In the genomic region with DNA sequence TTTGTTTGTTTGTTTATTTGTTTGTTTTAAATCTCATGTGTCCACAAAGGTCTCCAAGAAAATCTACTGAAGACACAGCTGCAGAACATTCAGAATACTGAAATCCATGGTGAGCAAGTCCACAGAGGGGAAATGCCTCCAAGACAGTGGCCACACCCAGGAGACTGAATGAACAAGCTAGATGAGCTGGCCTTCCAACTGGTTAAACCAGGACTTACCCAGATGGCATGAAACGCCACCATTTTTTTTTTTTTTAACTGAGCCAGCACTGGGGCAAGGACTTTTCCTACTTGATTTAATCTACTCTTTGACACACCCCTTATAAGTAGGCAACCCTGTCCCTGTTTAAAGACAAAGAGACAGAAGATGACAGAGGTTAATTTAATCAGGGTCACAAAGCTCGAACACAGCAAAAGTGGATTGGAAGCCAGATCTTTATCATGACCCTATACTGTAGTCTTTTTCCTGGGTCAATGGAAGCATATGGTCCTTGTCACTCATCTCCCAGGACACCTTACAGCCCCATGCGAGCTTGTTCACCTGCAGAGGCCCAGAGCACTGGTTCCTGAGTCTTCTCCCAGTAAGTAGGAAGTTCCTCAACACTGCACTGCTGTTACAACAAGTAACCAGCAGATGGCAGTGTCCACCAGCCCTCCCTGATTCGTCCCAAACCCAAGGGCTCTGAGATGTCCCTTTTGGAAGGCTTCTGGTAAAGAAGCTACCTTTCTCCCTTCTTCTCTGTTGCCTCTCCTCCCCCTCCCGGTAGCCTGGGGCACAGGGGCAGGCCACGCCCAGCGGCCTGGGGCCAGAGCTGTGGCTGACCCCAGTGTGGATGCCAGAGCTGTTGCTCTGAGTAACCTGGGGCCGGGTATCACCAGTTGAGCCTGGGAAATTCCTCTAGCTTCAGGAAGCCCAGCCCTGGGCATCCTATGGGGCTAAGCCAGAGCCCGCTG, we compare ENCODE assay signal across 8 cellular contexts. TPM values are rescaled to one million over a fixed set of nuclear protein-coding genes. Genes with fewer than 3 reads are reported as not detected.
A peak's percentile ranks its signal among the peaks of the same experiment; 100 is the strongest.
DNase-seq lines count a peak whose midpoint lies in the region; ATAC-seq, FAIRE-seq and TF ChIP-seq lines count a peak whose summit lies in the region.

No MANE protein-coding gene starts in this region.

- H3K36me3 Mint-ChIP-seq in dendritic cell treated with granulocyte-macrophage colony-stimulating factor and Interleukin-4, amounts not matched to agents 40 ng/mL and 50 ng/mL, for 4 days (ENCODE audit: low read depth), result no peaks in the 10 kb centered on the region

- 15% methylated on average over 9 of the region's 9 CpGs for WGBS in liver

- no peaks in the 10 kb centered on the region for H3K36me3 ChIP-seq in liver (ENCODE audit: control insufficient read depth in 4 of 4, insufficient read depth in 3 of 4, low read depth in 1 of 4, low read length in 3 of 4)

- peak; percentile 98 for TF ChIP-seq CTCF in liver (IDR thresholded peaks at IDR 0.05; ENCODE audit: low read depth, low read length, missing input control)

- H3K27ac Mint-ChIP-seq in dendritic cell treated with granulocyte-macrophage colony-stimulating factor and Interleukin-4, amounts not matched to agents 40 ng/mL and 50 ng/mL, for 4 days, result peak overlapping the region; percentile 52

- no peaks in the 10 kb centered on the region for H3K27me3 ChIP-seq in liver (ENCODE audit: control insufficient read depth in 4 of 4, insufficient read depth in 4 of 4, low read length in 3 of 4)

- H3K4me3 ChIP-seq in liver (ENCODE audit: low read depth in 1 of 3, low read length in 3 of 3), result no peak overlapping the region

- no peak overlapping the region for H3K27ac ChIP-seq in liver (ENCODE audit: low read depth in 1 of 2, low read length in 2 of 2)

- TF ChIP-seq RAD21 in liver (IDR thresholded peaks at IDR 0.05), result peak; percentile 100

- peak; percentile 52 for ATAC-seq in HG03025 (IDR thresholded peaks at IDR 0.05; ENCODE audit: low FRiP score, unreplicated experiment)

- intact Hi-C loops in dendritic cell treated with granulocyte-macrophage colony-stimulating factor and Interleukin-4, amounts not matched to agents 40 ng/mL and 50 ng/mL, for 4 days (cut with micrococcal nuclease), result loop anchor here (1.0 kb wide), 1 partner anchor 302 kb away; no protein-coding TSS in a partner anchor

- H3K4me1 Mint-ChIP-seq in dendritic cell treated with granulocyte-macrophage colony-stimulating factor and Interleukin-4, amounts not matched to agents 40 ng/mL and 50 ng/mL, for 4 days (ENCODE audit: low read depth), result peaks cover 30% of the 10 kb centered on the region

- peak; percentile 88 for FAIRE-seq in GM18507 (lab: Jason Lieb, UNC)

- DNase-seq in AG08396 (ENCODE audit: low spot score), result peak; percentile 85
- DNase-seq in GM18507 (ENCODE audit: extremely low spot score, insufficient read length, low read depth), result peak; percentile 65
- DNase-seq in NCI-H2196 (lab: John Stamatoyannopoulos, UW; ENCODE audit: unreplicated experiment), result peak; percentile 68
- DNase-seq in activated CD4-positive, alpha-beta T cell treated with anti-CD3 and anti-CD28 coated beads for 4 hours, result peak; percentile 53 to 61
- peak; percentile 38 for DNase-seq in stimulated activated CD8-positive, alpha-beta memory T cell treated with anti-CD3 and anti-CD28 coated beads, Interleukin-12 subunit alpha, Interleukin-12 subunit beta, amount 100 ng/mL, for 4 hours (ENCODE audit: low read depth)

- H3K27me3 Mint-ChIP-seq in dendritic cell treated with granulocyte-macrophage colony-stimulating factor and Interleukin-4, amounts not matched to agents 40 ng/mL and 50 ng/mL, for 4 days, result peaks cover 73% of the 10 kb centered on the region

- H3K4me3 Mint-ChIP-seq in dendritic cell treated with granulocyte-macrophage colony-stimulating factor and Interleukin-4, amounts not matched to agents 40 ng/mL and 50 ng/mL, for 4 days, result no peak overlapping the region

- H3K9ac ChIP-seq in liver (ENCODE audit: low read depth in 1 of 2, low read length in 2 of 2), result no peak overlapping the region

- no peaks in the 10 kb centered on the region for H3K9me3 Mint-ChIP-seq in dendritic cell treated with granulocyte-macrophage colony-stimulating factor and Interleukin-4, amounts not matched to agents 40 ng/mL and 50 ng/mL, for 4 days

- H3K9me3 ChIP-seq in liver (ENCODE audit: control insufficient read depth in 4 of 4, low read length in 3 of 4), result no peaks in the 10 kb centered on the region

- H3K4me1 ChIP-seq in liver (ENCODE audit: control insufficient read depth in 4 of 4, insufficient read depth in 4 of 4, low read length in 3 of 4), result peaks cover 1 to 18% (median 9%) of the 10 kb centered on the region in 4 donors

TF ChIP-seq in liver, 16 proteins besides CTCF, POLR2A, EP300 and RAD21:
- TF ChIP-seq, protein P1, sequence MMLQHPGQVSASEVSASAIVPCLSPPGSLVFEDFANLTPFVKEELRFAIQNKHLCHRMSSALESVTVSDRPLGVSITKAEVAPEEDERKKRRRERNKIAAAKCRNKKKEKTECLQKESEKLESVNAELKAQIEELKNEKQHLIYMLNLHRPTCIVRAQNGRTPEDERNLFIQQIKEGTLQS (IDR thresholded peaks at IDR 0.05), result no peak
- TF ChIP-seq JUND (IDR thresholded peaks at IDR 0.05) (no peak), HNF4A (conservative IDR thresholded peaks at IDR 0.05) (peak; percentile 42 to 61), EGR1 (IDR thresholded peaks at IDR 0.05; ENCODE audit: low read depth in 2 of 2) (no peak), RXRA (IDR thresholded peaks at IDR 0.05) (peak in 1 of 2 donors; percentile 37), HNF4G (IDR thresholded peaks at IDR 0.05) (no peak), FOXA2 (IDR thresholded peaks at IDR 0.05) (no peak), FOXA1 (IDR thresholded peaks at IDR 0.05) (no peak), NR2F2 (IDR thresholded peaks at IDR 0.05) (no peak), SP1 (IDR thresholded peaks at IDR 0.05) (no peak), GABPA (IDR thresholded peaks at IDR 0.05 in 1 of 2, conservative IDR thresholded peaks at IDR 0.05 in 1 of 2) (no peak), YY1 (IDR thresholded peaks at IDR 0.05) (no peak), TAF1 (conservative IDR thresholded peaks at IDR 0.05) (no peak)
- TF ChIP-seq, protein P2, sequence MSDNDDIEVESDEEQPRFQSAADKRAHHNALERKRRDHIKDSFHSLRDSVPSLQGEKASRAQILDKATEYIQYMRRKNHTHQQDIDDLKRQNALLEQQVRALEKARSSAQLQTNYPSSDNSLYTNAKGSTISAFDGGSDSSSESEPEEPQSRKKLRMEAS (IDR thresholded peaks at IDR 0.05), result no peak
- TF ChIP-seq, protein P3, sequence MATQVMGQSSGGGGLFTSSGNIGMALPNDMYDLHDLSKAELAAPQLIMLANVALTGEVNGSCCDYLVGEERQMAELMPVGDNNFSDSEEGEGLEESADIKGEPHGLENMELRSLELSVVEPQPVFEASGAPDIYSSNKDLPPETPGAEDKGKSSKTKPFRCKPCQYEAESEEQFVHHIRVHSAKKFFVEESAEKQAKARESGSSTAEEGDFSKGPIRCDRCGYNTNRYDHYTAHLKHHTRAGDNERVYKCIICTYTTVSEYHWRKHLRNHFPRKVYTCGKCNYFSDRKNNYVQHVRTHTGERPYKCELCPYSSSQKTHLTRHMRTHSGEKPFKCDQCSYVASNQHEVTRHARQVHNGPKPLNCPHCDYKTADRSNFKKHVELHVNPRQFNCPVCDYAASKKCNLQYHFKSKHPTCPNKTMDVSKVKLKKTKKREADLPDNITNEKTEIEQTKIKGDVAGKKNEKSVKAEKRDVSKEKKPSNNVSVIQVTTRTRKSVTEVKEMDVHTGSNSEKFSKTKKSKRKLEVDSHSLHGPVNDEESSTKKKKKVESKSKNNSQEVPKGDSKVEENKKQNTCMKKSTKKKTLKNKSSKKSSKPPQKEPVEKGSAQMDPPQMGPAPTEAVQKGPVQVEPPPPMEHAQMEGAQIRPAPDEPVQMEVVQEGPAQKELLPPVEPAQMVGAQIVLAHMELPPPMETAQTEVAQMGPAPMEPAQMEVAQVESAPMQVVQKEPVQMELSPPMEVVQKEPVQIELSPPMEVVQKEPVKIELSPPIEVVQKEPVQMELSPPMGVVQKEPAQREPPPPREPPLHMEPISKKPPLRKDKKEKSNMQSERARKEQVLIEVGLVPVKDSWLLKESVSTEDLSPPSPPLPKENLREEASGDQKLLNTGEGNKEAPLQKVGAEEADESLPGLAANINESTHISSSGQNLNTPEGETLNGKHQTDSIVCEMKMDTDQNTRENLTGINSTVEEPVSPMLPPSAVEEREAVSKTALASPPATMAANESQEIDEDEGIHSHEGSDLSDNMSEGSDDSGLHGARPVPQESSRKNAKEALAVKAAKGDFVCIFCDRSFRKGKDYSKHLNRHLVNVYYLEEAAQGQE (IDR thresholded peaks at IDR 0.05), result peak; percentile 10
- TF ChIP-seq, protein P4, sequence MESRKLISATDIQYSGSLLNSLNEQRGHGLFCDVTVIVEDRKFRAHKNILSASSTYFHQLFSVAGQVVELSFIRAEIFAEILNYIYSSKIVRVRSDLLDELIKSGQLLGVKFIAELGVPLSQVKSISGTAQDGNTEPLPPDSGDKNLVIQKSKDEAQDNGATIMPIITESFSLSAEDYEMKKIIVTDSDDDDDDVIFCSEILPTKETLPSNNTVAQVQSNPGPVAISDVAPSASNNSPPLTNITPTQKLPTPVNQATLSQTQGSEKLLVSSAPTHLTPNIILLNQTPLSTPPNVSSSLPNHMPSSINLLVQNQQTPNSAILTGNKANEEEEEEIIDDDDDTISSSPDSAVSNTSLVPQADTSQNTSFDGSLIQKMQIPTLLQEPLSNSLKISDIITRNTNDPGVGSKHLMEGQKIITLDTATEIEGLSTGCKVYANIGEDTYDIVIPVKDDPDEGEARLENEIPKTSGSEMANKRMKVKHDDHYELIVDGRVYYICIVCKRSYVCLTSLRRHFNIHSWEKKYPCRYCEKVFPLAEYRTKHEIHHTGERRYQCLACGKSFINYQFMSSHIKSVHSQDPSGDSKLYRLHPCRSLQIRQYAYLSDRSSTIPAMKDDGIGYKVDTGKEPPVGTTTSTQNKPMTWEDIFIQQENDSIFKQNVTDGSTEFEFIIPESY (IDR thresholded peaks at IDR 0.05), result no peak

RNA-seq across cellular contexts. Expression of a gene that starts 5.6 kb away (rescaled TPM):
- 1 to 10 TPM; 5.0 to 7.2 TPM for total RNA-seq in liver
- 1 to 10 TPM in 1 of 2 donors, under 1 TPM in 1; 0.89 to 1.6 TPM for polyA plus RNA-seq in liver

RNA-seq across cellular contexts. Expression of a gene that starts 10.4 kb away (rescaled TPM):
- total RNA-seq in liver, result 10 to 100 TPM in 1 of 2 donors, 1 to 10 TPM in 1; 7.7 to 14.1 TPM
- polyA plus RNA-seq in liver, result 10 to 100 TPM in 1 of 2 donors, 1 to 10 TPM in 1; 7.8 to 15.4 TPM
